ENCODE assay signal across 12 cellular contexts in genomic region chr3:121724130-121724529, GRCh38. TPM values are rescaled to one million over a fixed set of nuclear protein-coding genes. Genes with fewer than 3 reads are reported as not detected.
DNase-seq lines count a peak whose midpoint lies in the region; ATAC-seq and TF ChIP-seq lines count a peak whose summit lies in the region.
"Had no signal": no experiment of that assay in that cellular context is flagged by ENCODE, and none has a peak within 500 bp of the region (broad histone marks: within the 10 kb centered on the region; RNA-seq: fewer than 3 reads in every experiment).

No MANE protein-coding gene starts in this region.

- no peaks in the 10 kb centered on the region for H3K9me3 ChIP-seq in SJCRH30 (replicated peaks)
- H3K9me3 ChIP-seq: ovary had no signal

- H3K4me1 Mint-ChIP-seq in type B pancreatic cell (ENCODE audit: unreplicated experiment) (no peaks in the 10 kb centered on the region), osteocyte (ENCODE audit: unreplicated experiment) (no peaks in the 10 kb centered on the region)
- H3K4me1 Mint-ChIP-seq: WTC11 had no signal

- ATAC-seq in GM21367 (IDR thresholded peaks at IDR 0.05; ENCODE audit: unreplicated experiment), result peak; percentile 58
- peak; percentile 92 for ATAC-seq in HG03095 (IDR thresholded peaks at IDR 0.05; ENCODE audit: unreplicated experiment)
- ATAC-seq: WTC11 had no signal

- no peak overlapping the region for H3K27ac Mint-ChIP-seq in type B pancreatic cell
- no peak overlapping the region for H3K27ac Mint-ChIP-seq in osteocyte (ENCODE audit: unreplicated experiment)
- H3K27ac Mint-ChIP-seq: B cell, WTC11 had no signal

- DNase-seq in GM13976 (ENCODE audit: low spot score), result peak; percentile 10
- DNase-seq in OCI-M1 (lab: John Stamatoyannopoulos, UW), result peak; percentile 95
- no peak for DNase-seq in SJCRH30
- no peak for DNase-seq in type B pancreatic cell (ENCODE audit: extremely low spot score, unreplicated experiment)
- no peak for DNase-seq in stimulated activated CD4-positive, alpha-beta T cell treated with anti-CD3 and anti-CD28 coated beads, Interleukin-4, amount 100 ng/mL, for 4 hours
- DNase-seq in osteocyte (ENCODE audit: extremely low spot score, unreplicated experiment), result no peak
- DNase-seq: IMR-90, ovary had no signal

- H3K4me3 Mint-ChIP-seq in type B pancreatic cell (no peak overlapping the region), osteocyte (ENCODE audit: unreplicated experiment) (no peak overlapping the region)
- H3K4me3 Mint-ChIP-seq: B cell, WTC11 had no signal

- H3K9me3 Mint-ChIP-seq in type B pancreatic cell, result no peaks in the 10 kb centered on the region
- H3K9me3 Mint-ChIP-seq in osteocyte (ENCODE audit: unreplicated experiment), result no peaks in the 10 kb centered on the region

- H3K4me1 ChIP-seq in SJCRH30, result no peaks in the 10 kb centered on the region

- in situ Hi-C loops in GM13976 (cut with MboI; ENCODE audit: low sequenced_read_pairs, unreplicated experiment), result no loop called here

- no peaks in the 10 kb centered on the region for H3K27me3 Mint-ChIP-seq in type B pancreatic cell
- H3K27me3 Mint-ChIP-seq in osteocyte (ENCODE audit: unreplicated experiment), result no peaks in the 10 kb centered on the region
- H3K27me3 Mint-ChIP-seq: B cell had no signal

- peaks cover 48% of the 10 kb centered on the region for H3K36me3 Mint-ChIP-seq in type B pancreatic cell
- H3K36me3 Mint-ChIP-seq in osteocyte (ENCODE audit: unreplicated experiment), result peaks cover 57% of the 10 kb centered on the region

- no peaks in the 10 kb centered on the region for H3K27me3 ChIP-seq in SJCRH30
- H3K27me3 ChIP-seq: ovary had no signal

- H3K36me3 ChIP-seq in SJCRH30, result peaks cover 72% of the 10 kb centered on the region
- H3K36me3 ChIP-seq: ovary had no signal

- H3K4me3 ChIP-seq in SJCRH30, result no peak overlapping the region
- H3K4me3 ChIP-seq: ovary had no signal

- no peak for TF ChIP-seq CTCF in GM13976 (IDR thresholded peaks at IDR 0.05; ENCODE audit: borderline replicate concordance, control extremely low read depth, extremely low read depth, insufficient read depth, missing control alignments)
- no peak for TF ChIP-seq CTCF in type B pancreatic cell (conservative IDR thresholded peaks at IDR 0.05)
- TF ChIP-seq CTCF in osteocyte (IDR thresholded peaks at IDR 0.05), result no peak

- H3K27ac ChIP-seq in SJCRH30, result no peak overlapping the region
- H3K27ac ChIP-seq: ovary had no signal

RNA-seq across cellular contexts. Expression of gene GOLGB1, which starts 25.4 kb away (rescaled TPM):
- total RNA-seq in SJCRH30 (2014; rRNA removed; shearing (Covaris generic)), result 31.6 and 33.9 TPM in 2 replicates
- total RNA-seq in type B pancreatic cell (ENCODE audit: low replicate concordance) (49.9 and 76.9 TPM in 2 replicates), osteocyte (60.5 and 71.9 TPM in 2 replicates)

Comparison
In these comparisons a context has a peak if more than half of its experiments do, and no peak if none do; other contexts are left out.
1. DNase-seq: peak in GM13976 (single experiment) and OCI-M1 (single experiment); none in SJCRH30 (0 of 2), type B pancreatic cell (single experiment), stimulated activated CD4-positive, alpha-beta T cell treated with anti-CD3 and anti-CD28 coated beads, Interleukin-4, amount 100 ng/mL, for 4 hours (0 of 2) and osteocyte (single experiment).